In genomic region chr7:156612930-156613329, GRCh38 we compare ENCODE assay signal across 10 cellular contexts. TPM values are rescaled to one million over a fixed set of nuclear protein-coding genes. Genes with fewer than 3 reads are reported as not detected.
DNase-seq lines count a peak whose midpoint lies in the region; ATAC-seq and TF ChIP-seq lines count a peak whose summit lies in the region.
"Had no signal": no experiment of that assay in that cellular context is flagged by ENCODE, and none has a peak within 500 bp of the region (broad histone marks: within the 10 kb centered on the region; RNA-seq: fewer than 3 reads in every experiment).

No MANE protein-coding gene starts in this region.

- DNase-seq in OCI-M1 (lab: John Stamatoyannopoulos, UW) (peak; percentile 7), NAMALWA (ENCODE audit: low spot score) (no peak), cerebellar cortex (ENCODE audit: low spot score) (no peak), GM13977 (ENCODE audit: low spot score) (no peak), DMS79 (lab: John Stamatoyannopoulos, UW) (no peak)
- peak; percentile 82 for DNase-seq in activated T-helper 1 cell treated with anti-CD3 and anti-CD28 coated beads, Interleukin-12 subunit alpha, Interleukin-12 subunit beta, Interleukin-2, Interleukin-4 antibody, amounts not matched to agents 30 ng/mL and 10 ng/mL and 1 ng/mL, durations not matched to agents 14 hours and 24 hours and 36 hours (ENCODE audit: low spot score)
- DNase-seq in stimulated activated CD4-positive, alpha-beta T cell treated with anti-CD3 and anti-CD28 coated beads, TNF-alpha, amount 100 ng/mL, for 1 hour (ENCODE audit: low read depth in 3 of 3, low spot score in 1 of 3): peak; percentile 26 to 42 (median 41)
- DNase-seq: esophagus squamous epithelium, SHP77 treated with DMSO at 0.1 percent for 48 hours had no signal

- H3K27ac Mint-ChIP-seq in activated T-helper 1 cell treated with anti-CD3 and anti-CD28 coated beads, Interleukin-12 subunit alpha, Interleukin-12 subunit beta, Interleukin-2, Interleukin-4 antibody, amounts not matched to agents 30 ng/mL and 10 ng/mL and 1 ng/mL, durations not matched to agents 14 hours and 24 hours and 36 hours: peak overlapping the region; percentile 25

- H3K9me3 Mint-ChIP-seq in activated T-helper 1 cell treated with anti-CD3 and anti-CD28 coated beads, Interleukin-12 subunit alpha, Interleukin-12 subunit beta, Interleukin-2, Interleukin-4 antibody, amounts not matched to agents 30 ng/mL and 10 ng/mL and 1 ng/mL, durations not matched to agents 14 hours and 24 hours and 36 hours: no peaks in the 10 kb centered on the region

- peak; percentile 76 for ATAC-seq in GM18868 (IDR thresholded peaks at IDR 0.05; ENCODE audit: unreplicated experiment)

- in situ Hi-C loops in GM13977 (cut with MboI; ENCODE audit: low pct_unique_long_range_greater_than_20kb, low sequenced_read_pairs, unreplicated experiment): no loop called here

- peaks cover 37% of the 10 kb centered on the region for H3K4me1 Mint-ChIP-seq in activated T-helper 1 cell treated with anti-CD3 and anti-CD28 coated beads, Interleukin-12 subunit alpha, Interleukin-12 subunit beta, Interleukin-2, Interleukin-4 antibody, amounts not matched to agents 30 ng/mL and 10 ng/mL and 1 ng/mL, durations not matched to agents 14 hours and 24 hours and 36 hours (ENCODE audit: low read depth)

- intact Hi-C loops in activated T-helper 1 cell treated with anti-CD3 and anti-CD28 coated beads, Interleukin-12 subunit alpha, Interleukin-12 subunit beta, Interleukin-2, Interleukin-4 antibody, amounts not matched to agents 30 ng/mL and 10 ng/mL and 1 ng/mL, durations not matched to agents 14 hours and 24 hours and 36 hours (cut with micrococcal nuclease): loop anchor here (1.0 to 10.0 kb wide), 6 partner anchors 12 to 808 kb away; partner anchors contain the start of gene RNF32

- TF ChIP-seq CTCF in GM13977 (IDR thresholded peaks at IDR 0.05; ENCODE audit: extremely low read depth, insufficient read depth, missing control alignments): no peak

- peaks cover 10% of the 10 kb centered on the region for H3K36me3 Mint-ChIP-seq in activated T-helper 1 cell treated with anti-CD3 and anti-CD28 coated beads, Interleukin-12 subunit alpha, Interleukin-12 subunit beta, Interleukin-2, Interleukin-4 antibody, amounts not matched to agents 30 ng/mL and 10 ng/mL and 1 ng/mL, durations not matched to agents 14 hours and 24 hours and 36 hours (ENCODE audit: low read depth)

- peaks cover 56% of the 10 kb centered on the region for H3K27me3 Mint-ChIP-seq in activated T-helper 1 cell treated with anti-CD3 and anti-CD28 coated beads, Interleukin-12 subunit alpha, Interleukin-12 subunit beta, Interleukin-2, Interleukin-4 antibody, amounts not matched to agents 30 ng/mL and 10 ng/mL and 1 ng/mL, durations not matched to agents 14 hours and 24 hours and 36 hours (ENCODE audit: insufficient read depth)

- peak overlapping the region; percentile 63 for H3K4me3 Mint-ChIP-seq in activated T-helper 1 cell treated with anti-CD3 and anti-CD28 coated beads, Interleukin-12 subunit alpha, Interleukin-12 subunit beta, Interleukin-2, Interleukin-4 antibody, amounts not matched to agents 30 ng/mL and 10 ng/mL and 1 ng/mL, durations not matched to agents 14 hours and 24 hours and 36 hours

RNA-seq across cellular contexts. Expression of gene RNF32, which starts 27.6 kb away (rescaled TPM):
- 2.1 and 2.2 TPM in 2 replicates for total RNA-seq in activated T-helper 1 cell treated with anti-CD3 and anti-CD28 coated beads, Interleukin-12 subunit alpha, Interleukin-12 subunit beta, Interleukin-2, Interleukin-4 antibody, amounts not matched to agents 30 ng/mL and 10 ng/mL and 1 ng/mL, durations not matched to agents 14 hours and 24 hours and 36 hours

Comparison
In these comparisons a context has a peak if more than half of its experiments do, and no peak if none do; other contexts are left out.
1. DNase-seq: peak in OCI-M1 (single experiment), activated T-helper 1 cell treated with anti-CD3 and anti-CD28 coated beads, Interleukin-12 subunit alpha, Interleukin-12 subunit beta, Interleukin-2, Interleukin-4 antibody, amounts not matched to agents 30 ng/mL and 10 ng/mL and 1 ng/mL, durations not matched to agents 14 hours and 24 hours and 36 hours (single experiment) and stimulated activated CD4-positive, alpha-beta T cell treated with anti-CD3 and anti-CD28 coated beads, TNF-alpha, amount 100 ng/mL, for 1 hour (3 of 3); none in NAMALWA (single experiment), cerebellar cortex (single experiment), GM13977 (single experiment) and DMS79 (single experiment).